Comparison of ENCODE assay signal across 19 cellular contexts in genomic region chr13:30124131-30124768, GRCh38.
"Had no signal": no experiment of that assay in that cellular context is flagged by ENCODE, and none has a peak within 500 bp of the region (broad histone marks: within the 10 kb centered on the region; RNA-seq: fewer than 3 reads in every experiment).

No MANE protein-coding gene starts in this region.

- H3K4me3 ChIP-seq: gastrocnemius medialis, left ventricle myocardium inferior, tibial artery had no signal

- FAIRE-seq: endometrium had no signal

- H3K27ac ChIP-seq: gastrocnemius medialis, left ventricle myocardium inferior, parathyroid adenoma, tibial artery had no signal

- H3K9ac ChIP-seq: parathyroid adenoma had no signal

- H3K9me3 ChIP-seq: gastrocnemius medialis, left ventricle myocardium inferior, tibial artery had no signal

- H3K36me3 ChIP-seq: gastrocnemius medialis, left ventricle myocardium inferior, tibial artery had no signal

- H3K27me3 ChIP-seq: gastrocnemius medialis, tibial artery had no signal

- H3K4me1 ChIP-seq: gastrocnemius medialis, parathyroid adenoma had no signal

- DNase-seq: activated CD4-positive, alpha-beta T cell treated with anti-CD3 and anti-CD28 coated beads, Interleukin-2, amount 10 ng/mL, durations not matched to agents 7 days and 5 days; activated CD8-positive, alpha-beta T cell treated with anti-CD3 and anti-CD28 coated beads, Interleukin-2, amount 10 ng/mL, durations not matched to agents 7 days and 5 days; activated naive CD4-positive, alpha-beta T cell treated with Interleukin-2 at 50 U/mL for 16 hours; activated naive CD8-positive, alpha-beta T cell treated with anti-CD3 and anti-CD28 coated beads, Interleukin-2, amount 10 ng/mL, durations not matched to agents 7 days and 5 days; activated T-cell treated with anti-CD3 and anti-CD28 coated beads, Interleukin-2, amount 50 U/mL, for 24 hours; amygdala; central memory CD4-positive, alpha-beta T cell; cortex of kidney; gastrocnemius medialis; head of caudate nucleus; kidney glomerular epithelial cell; left ventricle myocardium inferior; naive thymus-derived CD8-positive, alpha-beta T cell; retina; stimulated activated CD4-positive, alpha-beta T cell treated with anti-CD3 and anti-CD28 coated beads, Interleukin-2, amount 100 ng/mL, for 24 hours; stimulated activated naive CD4-positive, alpha-beta T cell treated with Interleukin-2 at 50 U/mL for 16 hours; tibial artery had no signal
